Comparison of ENCODE assay signal across 35 cellular contexts in the genomic region with DNA sequence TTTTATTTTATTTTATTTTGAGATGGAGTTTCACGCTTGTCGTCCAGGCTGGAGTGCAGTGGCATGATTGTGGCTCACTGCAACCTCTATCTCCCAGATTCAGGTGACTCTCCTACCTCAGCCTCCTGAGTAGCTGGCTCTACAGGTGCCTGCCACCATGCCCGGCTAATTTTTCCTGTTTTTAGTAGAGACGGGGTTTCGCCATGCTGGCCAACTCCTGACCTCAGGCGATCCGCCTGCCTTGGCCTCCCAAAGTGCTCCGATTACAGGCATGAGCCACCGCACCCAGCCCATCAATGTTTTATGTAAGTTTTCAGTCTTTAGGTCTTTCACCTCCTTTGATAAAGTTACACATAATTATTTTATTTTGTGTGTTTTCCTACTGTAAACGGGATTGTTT.
"Had no signal": no experiment of that assay in that cellular context is flagged by ENCODE, and none has a peak within 500 bp of the region (broad histone marks: within the 10 kb centered on the region; RNA-seq: fewer than 3 reads in every experiment).

No MANE protein-coding gene starts in this region.

- H3K9me3 ChIP-seq: ascending aorta had no signal

- H3K9me3 Mint-ChIP-seq: activated B cell treated with CpG ODN at 0.5 μM for 24 hours; activated CD4-positive, alpha-beta memory T cell treated with anti-CD3 and anti-CD28 coated beads for 36 hours; activated CD4-positive, alpha-beta T cell treated with anti-CD3 and anti-CD28 coated beads, Interleukin-2, amount 10 ng/mL, durations not matched to agents 24 days and 14 days; activated CD8-positive, alpha-beta T cell treated with anti-CD3 and anti-CD28 coated beads for 36 hours; activated naive CD4-positive, alpha-beta T cell treated with anti-CD3 and anti-CD28 coated beads, Interleukin-2, amount 10 ng/mL, durations not matched to agents 7 days and 5 days; activated naive CD4-positive, alpha-beta T cell treated with anti-CD3 and anti-CD28 coated beads, Interleukin-2, amount 50 U/mL, for 24 hours; activated T-cell treated with anti-CD3 and anti-CD28 coated beads, Interleukin-2, amount 50 U/mL, for 4 hours; activated T-helper 2 cell treated with anti-CD3 and anti-CD28 coated beads, Interferon-gamma antibody, Interleukin-2, Interleukin-4, amounts not matched to agents 10 μg/mL and 5 μg/mL and 100 μg/mL, durations not matched to agents 14 hours and 24 hours and 36 hours; central memory CD8-positive, alpha-beta T cell; T-helper 1 cell treated with Interleukin-12 subunit alpha and Interleukin-12 subunit beta and Interleukin-4 antibody, amounts not matched to agents 30 μg/mL and 1 μg/mL, for 36 hours; T-helper 2 cell treated with Interferon-gamma antibody and Interleukin-4, amounts not matched to agents 5 μg/mL and 100 μg/mL, for 36 hours had no signal

- H3K4me3 Mint-ChIP-seq: activated B cell treated with CpG ODN at 0.5 μM for 24 hours; activated CD4-positive, alpha-beta memory T cell treated with anti-CD3 and anti-CD28 coated beads for 36 hours; activated CD4-positive, alpha-beta T cell treated with anti-CD3 and anti-CD28 coated beads, Interleukin-2, amount 10 ng/mL, durations not matched to agents 24 days and 14 days; activated CD8-positive, alpha-beta T cell treated with anti-CD3 and anti-CD28 coated beads for 36 hours; activated naive CD4-positive, alpha-beta T cell treated with anti-CD3 and anti-CD28 coated beads, Interleukin-2, amount 10 ng/mL, durations not matched to agents 7 days and 5 days; activated naive CD4-positive, alpha-beta T cell treated with anti-CD3 and anti-CD28 coated beads, Interleukin-2, amount 50 U/mL, for 24 hours; activated naive CD8-positive, alpha-beta T cell; activated naive CD8-positive, alpha-beta T cell treated with anti-CD3 and anti-CD28 coated beads, Interleukin-2, amount 10 ng/mL, durations not matched to agents 7 days and 5 days; activated naive CD8-positive, alpha-beta T cell treated with anti-CD3 and anti-CD28 coated beads, Interleukin-2, amount 50 U/mL, for 24 hours; activated T-cell treated with anti-CD3 and anti-CD28 coated beads, Interleukin-2, amount 50 U/mL, for 4 hours; brain; central memory CD8-positive, alpha-beta T cell; T-helper 1 cell treated with Interleukin-12 subunit alpha and Interleukin-12 subunit beta and Interleukin-4 antibody, amounts not matched to agents 30 μg/mL and 1 μg/mL, for 36 hours; T-helper 2 cell treated with Interferon-gamma antibody and Interleukin-4, amounts not matched to agents 5 μg/mL and 100 μg/mL, for 36 hours had no signal

- H3K4me1 ChIP-seq: ascending aorta had no signal

- H3K4me1 Mint-ChIP-seq: activated B cell treated with CpG ODN at 0.5 μM for 24 hours; activated CD4-positive, alpha-beta T cell treated with anti-CD3 and anti-CD28 coated beads, Interleukin-2, amount 10 ng/mL, durations not matched to agents 24 days and 14 days; activated naive CD4-positive, alpha-beta T cell treated with anti-CD3 and anti-CD28 coated beads, Interleukin-2, amount 10 ng/mL, durations not matched to agents 7 days and 5 days; activated naive CD4-positive, alpha-beta T cell treated with anti-CD3 and anti-CD28 coated beads, Interleukin-2, amount 50 U/mL, for 24 hours; activated naive CD8-positive, alpha-beta T cell treated with anti-CD3 and anti-CD28 coated beads, Interleukin-2, amount 10 ng/mL, durations not matched to agents 7 days and 5 days; activated naive CD8-positive, alpha-beta T cell treated with anti-CD3 and anti-CD28 coated beads, Interleukin-2, amount 50 U/mL, for 24 hours; brain; central memory CD8-positive, alpha-beta T cell had no signal

- H3K27ac ChIP-seq: ascending aorta, cardiac muscle cell, VCaP had no signal

- H3K4me3 ChIP-seq: ascending aorta, cardiac muscle cell had no signal

- H3K36me3 ChIP-seq: ascending aorta, cardiac muscle cell had no signal

- H3K27ac Mint-ChIP-seq: activated B cell treated with CpG ODN at 0.5 μM for 24 hours; activated CD4-positive, alpha-beta memory T cell treated with anti-CD3 and anti-CD28 coated beads for 36 hours; activated CD4-positive, alpha-beta T cell treated with anti-CD3 and anti-CD28 coated beads, Interleukin-2, amount 10 ng/mL, durations not matched to agents 24 days and 14 days; activated CD8-positive, alpha-beta T cell treated with anti-CD3 and anti-CD28 coated beads for 36 hours; activated naive CD4-positive, alpha-beta T cell treated with anti-CD3 and anti-CD28 coated beads, Interleukin-2, amount 10 ng/mL, durations not matched to agents 7 days and 5 days; activated naive CD4-positive, alpha-beta T cell treated with anti-CD3 and anti-CD28 coated beads, Interleukin-2, amount 50 U/mL, for 24 hours; activated naive CD8-positive, alpha-beta T cell; activated naive CD8-positive, alpha-beta T cell treated with anti-CD3 and anti-CD28 coated beads, Interleukin-2, amount 10 ng/mL, durations not matched to agents 7 days and 5 days; activated naive CD8-positive, alpha-beta T cell treated with anti-CD3 and anti-CD28 coated beads, Interleukin-2, amount 50 U/mL, for 24 hours; activated T-helper 2 cell treated with anti-CD3 and anti-CD28 coated beads, Interferon-gamma antibody, Interleukin-2, Interleukin-4, amounts not matched to agents 10 μg/mL and 5 μg/mL and 100 μg/mL, durations not matched to agents 14 hours and 24 hours and 36 hours; brain; T-helper 1 cell treated with Interleukin-12 subunit alpha and Interleukin-12 subunit beta and Interleukin-4 antibody, amounts not matched to agents 30 μg/mL and 1 μg/mL, for 36 hours; T-helper 2 cell treated with Interferon-gamma antibody and Interleukin-4, amounts not matched to agents 5 μg/mL and 100 μg/mL, for 36 hours had no signal

- ATAC-seq: activated CD8-positive, alpha-beta T cell treated with anti-CD3 and anti-CD28 coated beads for 36 hours; activated naive CD8-positive, alpha-beta T cell treated with anti-CD3 and anti-CD28 coated beads, Interleukin-2, amount 50 U/mL, for 24 hours; activated T-cell treated with anti-CD3 and anti-CD28 coated beads, Interleukin-2, amount 50 U/mL, for 4 hours had no signal

- H3K36me3 Mint-ChIP-seq: activated CD4-positive, alpha-beta memory T cell treated with anti-CD3 and anti-CD28 coated beads for 36 hours; activated naive CD4-positive, alpha-beta T cell treated with anti-CD3 and anti-CD28 coated beads, Interleukin-2, amount 10 ng/mL, durations not matched to agents 7 days and 5 days; activated naive CD4-positive, alpha-beta T cell treated with anti-CD3 and anti-CD28 coated beads, Interleukin-2, amount 50 U/mL, for 24 hours; activated naive CD8-positive, alpha-beta T cell; activated naive CD8-positive, alpha-beta T cell treated with anti-CD3 and anti-CD28 coated beads, Interleukin-2, amount 10 ng/mL, durations not matched to agents 7 days and 5 days; brain had no signal

- H3K27me3 ChIP-seq: ascending aorta, cardiac muscle cell had no signal

- DNase-seq: activated B cell treated with CpG ODN at 0.5 μM for 24 hours; activated CD4-positive, alpha-beta memory T cell treated with anti-CD3 and anti-CD28 coated beads for 36 hours; activated CD4-positive, alpha-beta T cell treated with anti-CD3 and anti-CD28 coated beads for 4 hours; activated CD4-positive, alpha-beta T cell treated with anti-CD3 and anti-CD28 coated beads, Interleukin-2, amount 10 ng/mL, durations not matched to agents 24 days and 14 days; activated CD4-positive, alpha-beta T cell treated with anti-CD3 and anti-CD28 coated beads, Interleukin-2, amount 50 U/mL, for 1 hour; activated CD4-positive, alpha-beta T cell treated with anti-CD3 and anti-CD28 coated beads, Interleukin-2, amount 50 U/mL, for 4 hours; activated CD4-positive, CD25-positive, alpha-beta regulatory T cell treated with anti-CD3 and anti-CD28 coated beads, Interleukin-2, amount 50 U/mL, for 72 hours; activated CD8-positive, alpha-beta memory T cell treated with anti-CD3 and anti-CD28 coated beads, Interleukin-2, amount 50 U/mL, for 4 hours; activated CD8-positive, alpha-beta T cell treated with anti-CD3 and anti-CD28 coated beads for 36 hours; activated effector memory CD4-positive, alpha-beta T cell treated with Interleukin-2 at 50 U/mL for 16 hours; activated gamma-delta T cell; activated naive CD4-positive, alpha-beta T cell treated with anti-CD3 and anti-CD28 coated beads, Interleukin-2, amount 10 ng/mL, durations not matched to agents 7 days and 5 days; activated naive CD4-positive, alpha-beta T cell treated with Interleukin-2 at 50 U/mL for 16 hours; activated naive CD8-positive, alpha-beta T cell treated with anti-CD3 and anti-CD28 coated beads, Interleukin-2, amount 10 ng/mL, durations not matched to agents 7 days and 5 days; activated naive CD8-positive, alpha-beta T cell treated with anti-CD3 and anti-CD28 coated beads, Interleukin-2, amount 50 U/mL, for 24 hours; activated T-cell treated with anti-CD3 and anti-CD28 coated beads for 4 hours; activated T-cell treated with anti-CD3 and anti-CD28 coated beads, Interleukin-2, amount 50 U/mL, for 1 hour; activated T-cell treated with anti-CD3 and anti-CD28 coated beads, Interleukin-2, amount 50 U/mL, for 4 hours; amygdala; anterior cingulate cortex; caudate nucleus; cerebellar nuclear complex; T-helper 1 cell; T-helper 2 cell; T-helper 9 cell had no signal
